20 cellular contexts compared by ENCODE assay signal in genomic region chr3:45486926-45487325, GRCh38.
A peak's percentile ranks its signal among the peaks of the same experiment; 100 is the strongest.
DNase-seq lines count a peak whose midpoint lies in the region; ATAC-seq and TF ChIP-seq lines count a peak whose summit lies in the region.
"Had no signal": no experiment of that assay in that cellular context is flagged by ENCODE, and none has a peak within 500 bp of the region (broad histone marks: within the 10 kb centered on the region; RNA-seq: fewer than 3 reads in every experiment).

No MANE protein-coding gene starts in this region.

- H3K36me3 Mint-ChIP-seq in MCF 10A (ENCODE audit: insufficient read depth, unreplicated experiment) (peaks cover 23% of the 10 kb centered on the region), osteocyte (ENCODE audit: unreplicated experiment) (peaks cover 22% of the 10 kb centered on the region)

- H2AFZ ChIP-seq in PC-3 (ENCODE audit: low read length), result no peak overlapping the region

- H3K9me3 Mint-ChIP-seq in MCF 10A (ENCODE audit: unreplicated experiment) (no peaks in the 10 kb centered on the region), osteocyte (ENCODE audit: unreplicated experiment) (peaks cover 7% of the 10 kb centered on the region)

- H3K9ac ChIP-seq in PC-3 (ENCODE audit: low read length), result no peak overlapping the region

- H3K27me3 ChIP-seq in breast epithelium, result no peaks in the 10 kb centered on the region
- H3K27me3 ChIP-seq in PC-3 (ENCODE audit: low read length), result no peaks in the 10 kb centered on the region
- no peaks in the 10 kb centered on the region for H3K27me3 ChIP-seq in left lung
- H3K27me3 ChIP-seq: MG63 had no signal

- H3K4me3 ChIP-seq in breast epithelium (no peak overlapping the region), PC-3 (ENCODE audit: low read length) (no peak overlapping the region), choroid plexus epithelial cell (ENCODE audit: low read depth, low read length) (no peak overlapping the region), left lung (no peak overlapping the region)
- H3K4me3 ChIP-seq: MG63 had no signal

- H3K9me2 ChIP-seq in PC-3 (replicated peaks; ENCODE audit: low read length), result no peaks in the 10 kb centered on the region

- H3K4me1 ChIP-seq in breast epithelium, result no peaks in the 10 kb centered on the region
- H3K4me1 ChIP-seq in PC-3 (ENCODE audit: insufficient read depth, low read length), result peaks cover 11% of the 10 kb centered on the region
- no peaks in the 10 kb centered on the region for H3K4me1 ChIP-seq in left lung

- H3F3A ChIP-seq in PC-3 (ENCODE audit: low read length, unreplicated experiment), result no peaks in the 10 kb centered on the region

- DNase-seq in MCF 10A (ENCODE audit: unreplicated experiment), result peak; percentile 46
- DNase-seq in breast epithelium (ENCODE audit: low spot score in 2 of 2), result no peak
- DNase-seq in PC-3, result peak; percentile 27
- peak; percentile 29 for DNase-seq in choroid plexus epithelial cell (ENCODE audit: low read depth)
- DNase-seq in osteocyte (ENCODE audit: extremely low spot score, unreplicated experiment), result no peak
- DNase-seq in SW 1271 (lab: John Stamatoyannopoulos, UW), result no peak
- DNase-seq in left lung, result no peak
- DNase-seq: DMS79 treated with DMSO at 0.1 percent for 48 hours, GDM1, GOT3, MG63, NCI-H1048, NCI-H1436, NCI-H2029, NCI-H2171 treated with DMSO at 0.1 percent for 48 hours, NCI-H748 treated with DMSO at 0.1 percent for 48 hours, Right ventricle myocardium superior had no signal

- POLR2A ChIA-PET in MCF 10A (lab: Yijun Ruan, JAX) (interaction anchor here (1.1 kb wide), 1 partner anchor 304 kb away, joined by 3 read pairs; no protein-coding TSS in a partner anchor), PC-3 (lab: Charles Lee; ENCODE audit: unreplicated experiment) (no interaction called here)

- H4K20me1 ChIP-seq in PC-3 (ENCODE audit: low read length), result no peaks in the 10 kb centered on the region

- H3K36me3 ChIP-seq in breast epithelium, result no peaks in the 10 kb centered on the region
- peaks cover 20% of the 10 kb centered on the region for H3K36me3 ChIP-seq in PC-3 (ENCODE audit: low read depth, low read length)
- peaks cover 0 to 53% of the 10 kb centered on the region in 2 donors for H3K36me3 ChIP-seq in left lung
- H3K36me3 ChIP-seq: MG63 had no signal

- H3K4me3 Mint-ChIP-seq in MCF 10A (ENCODE audit: unreplicated experiment) (no peak overlapping the region), osteocyte (ENCODE audit: unreplicated experiment) (no peak overlapping the region)
- H3K4me3 Mint-ChIP-seq: CD14-positive monocyte had no signal

- intact Hi-C loops in MCF 10A (cut with micrococcal nuclease) (no loop called here), breast epithelium (cut with DNase I; ENCODE audit: low total_unique reads) (loop anchor here (5.0 kb wide), 1 partner anchor 645 kb away; no protein-coding TSS in a partner anchor), PC-3 (cut with micrococcal nuclease) (no loop called here), left lung (cut with DNase I) (no loop called here)

- H3K27me3 Mint-ChIP-seq in MCF 10A (ENCODE audit: insufficient read depth, unreplicated experiment), result no peaks in the 10 kb centered on the region
- no peaks in the 10 kb centered on the region for H3K27me3 Mint-ChIP-seq in osteocyte (ENCODE audit: unreplicated experiment)

- H3K27ac ChIP-seq in breast epithelium, result no peak overlapping the region
- H3K27ac ChIP-seq in PC-3 (ENCODE audit: low read length), result no peak overlapping the region
- no peak overlapping the region for H3K27ac ChIP-seq in left lung
- H3K27ac ChIP-seq: 22Rv1 had no signal

- H3K9me3 ChIP-seq in breast epithelium (no peaks in the 10 kb centered on the region), PC-3 (ENCODE audit: low read length) (no peaks in the 10 kb centered on the region), left lung (peaks cover 0 to 6% of the 10 kb centered on the region in 2 donors)
- H3K9me3 ChIP-seq: MG63 had no signal

- H3K79me2 ChIP-seq in PC-3 (ENCODE audit: low read length), result no peaks in the 10 kb centered on the region

- H3K4me1 Mint-ChIP-seq in MCF 10A (ENCODE audit: insufficient read depth, unreplicated experiment) (peaks cover 20% of the 10 kb centered on the region), osteocyte (ENCODE audit: unreplicated experiment) (peaks cover 32% of the 10 kb centered on the region)
- H3K4me1 Mint-ChIP-seq: CD14-positive monocyte had no signal

- CTCF ChIA-PET in MCF 10A (lab: Yijun Ruan, JAX) (interaction anchor here (0.6 to 1.2 kb wide), 4 partner anchors 14 to 449 kb away, joined by 3 read pairs; partner anchors contain the start of gene TMEM158), PC-3 (lab: Charles Lee) (no interaction called here)

- peak overlapping the region; percentile 65 for H3K27ac Mint-ChIP-seq in MCF 10A (ENCODE audit: low read depth, unreplicated experiment)
- peak overlapping the region; percentile 68 for H3K27ac Mint-ChIP-seq in osteocyte (ENCODE audit: unreplicated experiment)

- ATAC-seq in PC-3, result 0 out of 2 replicates have a peak, but pooled peaks have one; percentile 25
- ATAC-seq in HG03432 (IDR thresholded peaks at IDR 0.05; ENCODE audit: unreplicated experiment), result no peak
- ATAC-seq in left lung, result no peak

- no peak for TF ChIP-seq POLR2A in breast epithelium (IDR thresholded peaks at IDR 0.05)

- TF ChIP-seq CTCF in MCF 10A (IDR thresholded peaks at IDR 0.05; ENCODE audit: unreplicated experiment) (no peak), breast epithelium (IDR thresholded peaks at IDR 0.05) (no peak), PC-3 (conservative IDR thresholded peaks at IDR 0.05; ENCODE audit: low read depth, low read length) (no peak), choroid plexus epithelial cell (conservative IDR thresholded peaks at IDR 0.05; ENCODE audit: low read depth, low read length) (no peak), osteocyte (IDR thresholded peaks at IDR 0.05) (no peak), left lung (IDR thresholded peaks at IDR 0.05) (no peak)

- BruUV-seq in MCF 10A (replicated peaks; lab: Mats Ljungman, UMichigan), result no TSS peak
- BruUV-seq in PC-3 (replicated peaks; lab: Mats Ljungman, UMichigan), result no TSS peak

- H3K4me2 ChIP-seq in PC-3 (ENCODE audit: low read length), result no peak overlapping the region

Comparison
In these comparisons a context has a peak if more than half of its experiments do, and no peak if none do; other contexts are left out.
1. DNase-seq: peak in MCF 10A (single experiment), PC-3 (single experiment) and choroid plexus epithelial cell (single experiment); none in breast epithelium (0 of 2), osteocyte (single experiment), SW 1271 (0 of 2) and left lung (0 of 2).